ENCODE assay signal across 23 cellular contexts in the genomic region with DNA sequence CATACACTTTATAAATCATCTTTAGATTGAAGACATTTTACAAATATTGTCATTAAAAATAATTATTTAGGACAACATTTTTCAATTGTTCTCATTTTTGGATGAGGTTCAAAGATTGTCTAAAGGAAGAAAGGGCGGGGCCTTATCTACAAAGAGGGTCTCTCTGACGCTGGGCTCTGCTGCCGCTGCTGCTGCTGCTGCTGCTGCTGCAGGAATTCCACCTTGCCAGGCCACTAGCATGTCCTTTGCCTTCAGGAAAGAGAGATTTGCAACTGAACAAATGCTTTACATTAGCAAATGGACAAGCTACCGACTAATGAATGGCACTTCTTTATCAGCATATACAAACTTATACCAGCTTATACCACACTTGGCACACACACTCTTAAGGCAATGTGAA.
"Had no signal": no experiment of that assay in that cellular context is flagged by ENCODE, and none has a peak within 500 bp of the region (broad histone marks: within the 10 kb centered on the region; RNA-seq: fewer than 3 reads in every experiment).

No MANE protein-coding gene starts in this region.

- H3K9me3 ChIP-seq: MG63, Peyer's patch, SJCRH30 had no signal

- H3K36me3 ChIP-seq: MG63, Peyer's patch, SJCRH30 had no signal

- H3K27me3 ChIP-seq: MG63, Peyer's patch, SJCRH30 had no signal

- ATAC-seq: HepG2, PC-3, Right ventricle myocardium inferior, SK-N-SH treated with all-trans-retinoic acid at 6 μM for 48 hours had no signal

- H3K4me1 ChIP-seq: Peyer's patch, SJCRH30 had no signal

- DNase-seq: IMR-90; Karpas-422; KG1; MG63; NCI-H1092; NCI-H1105 treated with DMSO at 0.1 percent for 48 hours; NCI-H1417 treated with DMSO at 0.1 percent for 48 hours; NCI-H146; NCI-H1694 treated with DMSO at 0.1 percent for 48 hours; NCI-H2081; NCI-H2107; NCI-H2227 treated with DMSO at 0.1 percent for 48 hours; NCI-H524; NCI-H526 treated with DMSO at 0.1 percent for 48 hours; NCI-H774; NK-92 treated with Interleukin-12 subunit alpha and Interleukin-12 subunit beta, amount 100 ng/mL, for 24 hours; PC-3; Peyer's patch; SHP77 treated with DMSO at 0.1 percent for 48 hours; SJCRH30 had no signal

- H3K4me3 ChIP-seq: MG63, Peyer's patch, SJCRH30 had no signal

- H3K27ac ChIP-seq: Peyer's patch, SJCRH30 had no signal
